8 cellular contexts compared by ENCODE assay signal in genomic region chr11:469684-470667, GRCh38. TPM values are rescaled to one million over a fixed set of nuclear protein-coding genes. Genes with fewer than 3 reads are reported as not detected.
A peak's percentile ranks its signal among the peaks of the same experiment; 100 is the strongest.
DNase-seq lines count a peak whose midpoint lies in the region; ATAC-seq and TF ChIP-seq lines count a peak whose summit lies in the region.

No MANE protein-coding gene starts in this region.

- H3K9ac ChIP-seq in H9 (ENCODE audit: extremely low read depth, insufficient read length, low read length): no peak overlapping the region
- peak overlapping the region; percentile 55 for H3K9ac ChIP-seq in skeletal muscle satellite cell (ENCODE audit: low read depth, low read length)

- H3K4me2 ChIP-seq in H9 (ENCODE audit: insufficient read depth, insufficient read length, low read length) (no peak overlapping the region), skeletal muscle satellite cell (ENCODE audit: low read length) (peak overlapping the region; percentile 58)

- no peak overlapping the region for H2BK120ac ChIP-seq in H9 (ENCODE audit: low read depth, low read length, poor library complexity, severe bottlenecking)

- H3K4ac ChIP-seq in H9 (ENCODE audit: low read depth, low read length): no peak overlapping the region

- H3K27me3 Mint-ChIP-seq in H9 (ENCODE audit: low read depth): no peaks in the 10 kb centered on the region
- H3K27me3 Mint-ChIP-seq in brain: peaks cover 3% of the 10 kb centered on the region

- H3K9me3 Mint-ChIP-seq in H9 (no peaks in the 10 kb centered on the region), brain (no peaks in the 10 kb centered on the region)

- H4K91ac ChIP-seq in H9 (ENCODE audit: insufficient read length, low read depth, low read length): no peak overlapping the region

- H3T11ph ChIP-seq in H9 (ENCODE audit: low read length): no peak overlapping the region

- no peaks in the 10 kb centered on the region; the same call in 1 of the 2 replicates for H3K79me2 ChIP-seq in H9 (ENCODE audit: insufficient read depth, low read length)

- no peak overlapping the region for H3K56ac ChIP-seq in H9 (ENCODE audit: insufficient read length, low read depth, low read length)

- H3K4me1 Mint-ChIP-seq in H9: peaks cover 23 to 35% of the 10 kb centered on the region in 2 experiments
- H3K4me1 Mint-ChIP-seq in brain: peaks cover 27% of the 10 kb centered on the region

- H3K27me3 ChIP-seq in H9 (ENCODE audit: insufficient read depth, low read length): no peaks in the 10 kb centered on the region
- H3K27me3 ChIP-seq in skeletal muscle satellite cell (ENCODE audit: control insufficient read depth, insufficient read depth, low read length): no peaks in the 10 kb centered on the region

- no peaks in the 10 kb centered on the region for H4K20me1 ChIP-seq in H9 (ENCODE audit: control insufficient read depth, insufficient read depth, insufficient read length)

- no peaks in the 10 kb centered on the region for H3K79me1 ChIP-seq in H9 (ENCODE audit: insufficient read depth, low read depth, low read length, poor library complexity, severe bottlenecking)

- H3K4me3 ChIP-seq in skeletal muscle satellite cell (ENCODE audit: low read length): peak overlapping the region; percentile 8

- H3K4me3 Mint-ChIP-seq in H9: no peak overlapping the region
- H3K4me3 Mint-ChIP-seq in brain: peak overlapping the region; percentile 2 to 70 (median 48)

- no CpG with 5 or more reads among the region's 30 CpGs for WGBS in H9 (ENCODE audit: extremely low coverage, insufficient read length, low lambda C conversion rate)

- H2BK15ac ChIP-seq in H9 (ENCODE audit: low read depth, low read length): no peak overlapping the region

- no peak overlapping the region for H2BK20ac ChIP-seq in H9 (ENCODE audit: low read depth, low read length, poor library complexity, severe bottlenecking)

- no peaks in the 10 kb centered on the region for H3K23me2 ChIP-seq in H9 (ENCODE audit: insufficient read length, low read depth, low read length, poor library complexity, severe bottlenecking)

- H3K9me3 ChIP-seq in H9 (ENCODE audit: control insufficient read depth, low read depth, low read length) (no peaks in the 10 kb centered on the region), skeletal muscle satellite cell (replicated peaks; ENCODE audit: low read length) (no peaks in the 10 kb centered on the region)

- H4K8ac ChIP-seq in H9 (replicated peaks; ENCODE audit: insufficient read length, low read depth, low read length): no peak overlapping the region

- peak overlapping the region; percentile 38 to 94 (median 72); a peak in 5 of 7 replicates for H3K27ac Mint-ChIP-seq in H9
- H3K27ac Mint-ChIP-seq in brain: peak overlapping the region; percentile 42 to 94 (median 89)

- H2AK5ac ChIP-seq in H9 (ENCODE audit: insufficient read length, low read length): no peak overlapping the region

- no peak overlapping the region for H2BK5ac ChIP-seq in H9 (ENCODE audit: insufficient read length, low read length)

- H3K36me3 ChIP-seq in skeletal muscle satellite cell (ENCODE audit: insufficient read depth, low read length): peaks cover 7% of the 10 kb centered on the region

- H3K23ac ChIP-seq in H9 (ENCODE audit: insufficient read length, low read depth, low read length): no peak overlapping the region

- peak overlapping the region; percentile 27 for H3K27ac ChIP-seq in H9 (ENCODE audit: insufficient read length, low read depth, low read length)

- no peak overlapping the region for H2BK12ac ChIP-seq in H9 (ENCODE audit: insufficient read length, low read depth, low read length)

- DNase-seq in H9 (no peak), inferior parietal cortex (ENCODE audit: extremely low spot score) (peak; percentile 88), ecto neural progenitor cell (ENCODE audit: low spot score) (no peak), NCI-H748 treated with DMSO at 0.1 percent for 48 hours (lab: John Stamatoyannopoulos, UW) (no peak)
- DNase-seq in stimulated activated CD4-positive, alpha-beta T cell treated with anti-CD3 and anti-CD28 coated beads, Interleukin-4, amount 100 ng/mL, for 1 hour: no peak

- H3K36me3 Mint-ChIP-seq in H9 (ENCODE audit: insufficient read depth in 1 of 3, low read depth in 3 of 3): peaks cover 2 to 17% (median 17%) of the 10 kb centered on the region in 3 experiments; a peak in 6 of 7 replicates
- H3K36me3 Mint-ChIP-seq in brain: peaks cover 20% of the 10 kb centered on the region

- H3K4me1 ChIP-seq in H9 (ENCODE audit: insufficient read depth, low read length) (peaks cover 5% of the 10 kb centered on the region; the same call in 1 of the 2 replicates), skeletal muscle satellite cell (ENCODE audit: control insufficient read depth, insufficient read depth, low read length) (peaks cover 10% of the 10 kb centered on the region)

- H2AFZ ChIP-seq in H9 (ENCODE audit: low read length): no peak overlapping the region

- no peak for TF ChIP-seq CTCF in H9 (conservative IDR thresholded peaks at IDR 0.05)
- TF ChIP-seq CTCF in brain (conservative IDR thresholded peaks at IDR 0.05): no peak

- no peak overlapping the region for H4K5ac ChIP-seq in H9 (ENCODE audit: insufficient read length, low read depth, low read length)

- no peak for ATAC-seq in GM19467 (IDR thresholded peaks at IDR 0.05; ENCODE audit: unreplicated experiment)

- H3K14ac ChIP-seq in H9 (ENCODE audit: insufficient read depth, low read length): peak overlapping the region; percentile 70

- peak overlapping the region; percentile 61 for H3K18ac ChIP-seq in H9 (ENCODE audit: insufficient read length, low read depth, low read length)

RNA-seq across cellular contexts. Expression of gene PTDSS2, which starts 19.9 kb away (rescaled TPM):
- 53.4 and 55.3 TPM in 2 replicates for total RNA-seq in H9 (2021)
- 20.6 TPM for polyA plus RNA-seq in brain (ENCODE audit: insufficient read depth, low read depth, low replicate concordance)
- total RNA-seq in skeletal muscle satellite cell (2012; rRNA removed): 24.8 and 37.8 TPM in 2 replicates

RNA-seq across cellular contexts. Expression of gene ANO9, which starts 28.2 kb away (rescaled TPM):
- total RNA-seq in H9 (2021): 12.3 and 13.1 TPM in 2 replicates
- polyA plus RNA-seq in brain (ENCODE audit: insufficient read depth, low read depth, low replicate concordance): 1.6 TPM
- total RNA-seq in skeletal muscle satellite cell (2012; rRNA removed): not detected in 2 replicates

RNA-seq across cellular contexts. Expression of gene RNH1, which starts 37.1 kb away (rescaled TPM):
- 60.0 and 67.0 TPM in 2 replicates for total RNA-seq in H9 (2021)
- 142 TPM for polyA plus RNA-seq in brain (ENCODE audit: insufficient read depth, low read depth, low replicate concordance)
- total RNA-seq in skeletal muscle satellite cell (2012; rRNA removed): 386 and 479 TPM in 2 replicates

RNA-seq across cellular contexts. Expression of gene SIGIRR, which starts 55.2 kb away (rescaled TPM):
- total RNA-seq in H9 (2021): 85.7 and 89.7 TPM in 2 replicates
- 33.2 TPM for polyA plus RNA-seq in brain (ENCODE audit: insufficient read depth, low read depth, low replicate concordance)
- total RNA-seq in skeletal muscle satellite cell (2012; rRNA removed): 19.0 and 28.9 TPM in 2 replicates

Comparison
In these comparisons a context has a peak if more than half of its experiments do, and no peak if none do; other contexts are left out.
1. H3K4me3 Mint-ChIP-seq: peak in brain (5 of 5); none in H9 (0 of 2).